ENCODE assay signal across 23 cellular contexts in genomic region chr6:45789238-45789637, GRCh38.
"Had no signal": no experiment of that assay in that cellular context is flagged by ENCODE, and none has a peak within 500 bp of the region (broad histone marks: within the 10 kb centered on the region; RNA-seq: fewer than 3 reads in every experiment).

No MANE protein-coding gene starts in this region.

- FAIRE-seq: colon, kidney had no signal

- ATAC-seq: effector memory CD8-positive, alpha-beta T cell; left colon; left ventricle myocardium superior; psoas muscle; right lobe of liver; stimulated activated memory B cell treated with anti-CD40 and anti-IgM and Interleukin-4, amounts not matched to agents 10 μg/mL and 1 μg/mL and 100 μg/mL, for 72 hours had no signal

- H3K36me3 Mint-ChIP-seq: stimulated activated memory B cell treated with anti-CD40 and anti-IgM and Interleukin-4, amounts not matched to agents 10 μg/mL and 1 μg/mL and 100 μg/mL, for 72 hours had no signal

- DNase-seq: effector memory CD8-positive, alpha-beta T cell; head of caudate nucleus; kidney; left colon; left ventricle myocardium superior; mesenchymal stem cell; midbrain; psoas muscle; retina; right lobe of liver; stimulated activated CD4-positive, alpha-beta T cell treated with anti-CD3 and anti-CD28 coated beads, Interleukin-4, amount 100 ng/mL, for 1 hour; stimulated activated CD8-positive, alpha-beta memory T cell treated with anti-CD3 and anti-CD28 coated beads, Interleukin-4, amount 100 ng/mL, for 48 hours; stomach; trophoblast cell had no signal

- H3K9me3 Mint-ChIP-seq: dendritic cell treated with granulocyte-macrophage colony-stimulating factor and Interleukin-4, amounts not matched to agents 40 ng/mL and 50 ng/mL, for 4 days; effector memory CD8-positive, alpha-beta T cell; nephron; stimulated activated memory B cell treated with anti-CD40 and anti-IgM and Interleukin-4, amounts not matched to agents 10 μg/mL and 1 μg/mL and 100 μg/mL, for 72 hours had no signal

- H3K36me3 ChIP-seq: esophagus muscularis mucosa, right lobe of liver, stomach, thoracic aorta had no signal

- H3K27ac ChIP-seq: epithelial cell of prostate, esophagus muscularis mucosa, hepatocyte, psoas muscle, right lobe of liver, stomach, thoracic aorta had no signal

- H3K4me3 ChIP-seq: esophagus muscularis mucosa, hepatocyte, lung, psoas muscle, right lobe of liver, stomach, thoracic aorta had no signal

- H3K4me1 ChIP-seq: esophagus muscularis mucosa, psoas muscle, right lobe of liver, stomach had no signal

- H3K4me1 Mint-ChIP-seq: nephron; stimulated activated memory B cell treated with anti-CD40 and anti-IgM and Interleukin-4, amounts not matched to agents 10 μg/mL and 1 μg/mL and 100 μg/mL, for 72 hours had no signal

- H3K9me3 ChIP-seq: esophagus muscularis mucosa, psoas muscle, right lobe of liver, stomach, thoracic aorta had no signal

- H3K27me3 ChIP-seq: esophagus muscularis mucosa, hepatocyte, right lobe of liver, stomach had no signal

- H3K27ac Mint-ChIP-seq: dendritic cell treated with granulocyte-macrophage colony-stimulating factor and Interleukin-4, amounts not matched to agents 40 ng/mL and 50 ng/mL, for 4 days; effector memory CD8-positive, alpha-beta T cell; nephron; stimulated activated memory B cell treated with anti-CD40 and anti-IgM and Interleukin-4, amounts not matched to agents 10 μg/mL and 1 μg/mL and 100 μg/mL, for 72 hours had no signal

- H3K27me3 Mint-ChIP-seq: dendritic cell treated with granulocyte-macrophage colony-stimulating factor and Interleukin-4, amounts not matched to agents 40 ng/mL and 50 ng/mL, for 4 days; stimulated activated memory B cell treated with anti-CD40 and anti-IgM and Interleukin-4, amounts not matched to agents 10 μg/mL and 1 μg/mL and 100 μg/mL, for 72 hours had no signal

- H3K4me3 Mint-ChIP-seq: dendritic cell treated with granulocyte-macrophage colony-stimulating factor and Interleukin-4, amounts not matched to agents 40 ng/mL and 50 ng/mL, for 4 days; effector memory CD8-positive, alpha-beta T cell; nephron; stimulated activated memory B cell treated with anti-CD40 and anti-IgM and Interleukin-4, amounts not matched to agents 10 μg/mL and 1 μg/mL and 100 μg/mL, for 72 hours had no signal
